Comparison of ENCODE assay signal across 14 cellular contexts in genomic region chr15:66233487-66234415, GRCh38. TPM values are rescaled to one million over a fixed set of nuclear protein-coding genes. Genes with fewer than 3 reads are reported as not detected.
DNase-seq lines count a peak whose midpoint lies in the region; ATAC-seq, FAIRE-seq and TF ChIP-seq lines count a peak whose summit lies in the region.
"Had no signal": no experiment of that assay in that cellular context is flagged by ENCODE, and none has a peak within 500 bp of the region (broad histone marks: within the 10 kb centered on the region; RNA-seq: fewer than 3 reads in every experiment).

No MANE protein-coding gene starts in this region.

- FAIRE-seq in A549 (lab: Jason Lieb, UNC), result no peak
- FAIRE-seq in endothelial cell of umbilical vein (lab: Jason Lieb, UNC), result no peak
- FAIRE-seq: D721Med had no signal

- TF ChIP-seq CTCF in A549 (IDR thresholded peaks at IDR 0.05) (peak; percentile 17; the same call in 1 of the 3 replicates), GM06990 (IDR thresholded peaks at IDR 0.05; ENCODE audit: insufficient read depth, low read length, poor library complexity, severe bottlenecking) (peak; percentile 23), NB4 (IDR thresholded peaks at IDR 0.05; ENCODE audit: low read depth, low read length) (peak; percentile 41), endothelial cell of umbilical vein (IDR thresholded peaks at IDR 0.05; ENCODE audit: extremely low read depth in 1 of 2, insufficient read depth in 1 of 2, low read depth in 1 of 2, low read length in 2 of 2) (peak; percentile 11 to 14)

- no peaks in the 10 kb centered on the region for H4K20me1 ChIP-seq in endothelial cell of umbilical vein (replicated peaks; ENCODE audit: control insufficient read depth, extremely low read depth, insufficient read depth, low read length)

- ATAC-seq in A549 (peak; percentile 67 to 69), HG03432 (IDR thresholded peaks at IDR 0.05; ENCODE audit: unreplicated experiment) (no peak), GM21717 (IDR thresholded peaks at IDR 0.05; ENCODE audit: unreplicated experiment) (no peak), GM18861 (IDR thresholded peaks at IDR 0.05; ENCODE audit: unreplicated experiment) (no peak)

- no peaks in the 10 kb centered on the region for H3K9me1 ChIP-seq in endothelial cell of umbilical vein (replicated peaks; ENCODE audit: control insufficient read depth, extremely low read depth, insufficient read depth, low read length)

- H3K27me3 ChIP-seq in GM06990 (replicated peaks; ENCODE audit: control insufficient read depth, insufficient read depth, low read length) (no peaks in the 10 kb centered on the region; the same call in none of the 2 replicates), endothelial cell of umbilical vein (ENCODE audit: control insufficient read depth in 2 of 2, insufficient read depth in 2 of 2, low read length in 2 of 2) (peaks cover 6 to 10% of the 10 kb centered on the region in 2 experiments)
- H3K27me3 ChIP-seq: uterus had no signal

- H3K9ac ChIP-seq in endothelial cell of umbilical vein (replicated peaks; ENCODE audit: extremely low read depth, insufficient read depth, low read length), result no peak overlapping the region

- TF ChIP-seq POLR2A in A549 (IDR thresholded peaks at IDR 0.05; ENCODE audit: low read length) (no peak), NB4 (IDR thresholded peaks at IDR 0.05; ENCODE audit: extremely low read depth, insufficient read length) (no peak), endothelial cell of umbilical vein (IDR thresholded peaks at IDR 0.05; ENCODE audit: low read depth, low read length) (no peak)

- H3K27ac ChIP-seq in A549 (peak overlapping the region; percentile 2 to 42; a peak in 2 of 6 replicates), endothelial cell of umbilical vein (ENCODE audit: insufficient read depth, low read depth, low read length) (no peak overlapping the region)
- H3K27ac ChIP-seq: neutrophil, uterus had no signal

- POLR2A ChIA-PET in A549 (lab: Yijun Ruan, JAX), result no interaction called here
- POLR2A ChIA-PET in endothelial cell of umbilical vein (lab: Charles Lee), result no interaction called here

- DNase-seq in A549 (ENCODE audit: low read depth in 1 of 2, low spot score in 1 of 2) (peak in 1 of 2 experiments; percentile 64), GM06990 (ENCODE audit: extremely low read depth, insufficient read length) (no peak), NB4 (ENCODE audit: low read depth) (peak; percentile 31), endothelial cell of umbilical vein (ENCODE audit: low read depth, low spot score) (no peak), SK-N-DZ (ENCODE audit: low spot score) (no peak)
- DNase-seq: activated B cell treated with CpG ODN at 0.5 μM for 24 hours; effector CD4-positive, alpha-beta T cell; NK-92 treated with Interleukin-12 subunit alpha and Interleukin-12 subunit beta, amount 100 ng/mL, for 24 hours; uterus had no signal

- intact Hi-C loops in endothelial cell of umbilical vein (cut with micrococcal nuclease), result no loop called here

- H3K79me2 ChIP-seq in endothelial cell of umbilical vein (ENCODE audit: control insufficient read depth, insufficient read depth, low read length), result no peaks in the 10 kb centered on the region

- dilution Hi-C loops in endothelial cell of umbilical vein (cut with MboI; ENCODE audit: extremely low pct_ligation_motif_present, low sequenced_read_pairs), result no loop called here

- CTCF ChIA-PET in A549 (lab: Yijun Ruan, JAX) (interaction anchor here (0.8 kb wide), 1 partner anchor 10 kb away, joined by 3 read pairs; no protein-coding TSS in a partner anchor), endothelial cell of umbilical vein (lab: Charles Lee) (no interaction called here)

- 85% methylated on average over 14 of the region's 14 CpGs for WGBS in A549 (ENCODE audit: missing lambda C conversion rate)

- H3K4me1 ChIP-seq in A549 (peaks cover 6% of the 10 kb centered on the region; the same call in 2 of the 3 replicates), endothelial cell of umbilical vein (ENCODE audit: control insufficient read depth, extremely low read depth, insufficient read depth, low read length) (no peaks in the 10 kb centered on the region)
- H3K4me1 ChIP-seq: uterus had no signal

- TF ChIP-seq RAD21 in A549 (conservative IDR thresholded peaks at IDR 0.05 in 1 of 2, IDR thresholded peaks at IDR 0.05 in 1 of 2), result no peak

- no peaks in the 10 kb centered on the region for H3K36me3 ChIP-seq in GM06990 (ENCODE audit: control insufficient read depth, insufficient read depth, low read length)
- no peaks in the 10 kb centered on the region for H3K36me3 ChIP-seq in endothelial cell of umbilical vein (ENCODE audit: control insufficient read depth in 2 of 2, extremely low read depth in 1 of 2, insufficient read depth in 2 of 2, low read length in 2 of 2)
- H3K36me3 ChIP-seq: neutrophil, uterus had no signal

- peak overlapping the region; percentile 6; the same call in 1 of the 3 replicates for H3K4me2 ChIP-seq in A549
- no peak overlapping the region for H3K4me2 ChIP-seq in endothelial cell of umbilical vein (ENCODE audit: insufficient read depth, low read length)

- H3K4me3 ChIP-seq in A549 (no peak overlapping the region), GM06990 (replicated peaks; ENCODE audit: low read depth, low read length) (no peak overlapping the region), NB4 (ENCODE audit: low read depth, low read length) (no peak overlapping the region), endothelial cell of umbilical vein (replicated peaks in 1 of 3; ENCODE audit: insufficient read depth in 1 of 3, low read depth in 1 of 3, low read length in 3 of 3) (no peak overlapping the region)
- H3K4me3 ChIP-seq: uterus had no signal

- H2AFZ ChIP-seq in endothelial cell of umbilical vein (ENCODE audit: low read depth, low read length), result no peak overlapping the region

- no peak for TF ChIP-seq EP300 in A549 (IDR thresholded peaks at IDR 0.05)

- no peaks in the 10 kb centered on the region for H3K9me3 ChIP-seq in A549
- no peaks in the 10 kb centered on the region for H3K9me3 ChIP-seq in endothelial cell of umbilical vein (replicated peaks; ENCODE audit: control insufficient read depth, insufficient read depth, low read length)
- H3K9me3 ChIP-seq: neutrophil, uterus had no signal

- BruUV-seq in endothelial cell of umbilical vein (replicated peaks; lab: Mats Ljungman, UMichigan), result no TSS peak

TF ChIP-seq in A549, 52 proteins besides CTCF, POLR2A, EP300 and RAD21 (continues in another document):
- TF ChIP-seq, protein P1, sequence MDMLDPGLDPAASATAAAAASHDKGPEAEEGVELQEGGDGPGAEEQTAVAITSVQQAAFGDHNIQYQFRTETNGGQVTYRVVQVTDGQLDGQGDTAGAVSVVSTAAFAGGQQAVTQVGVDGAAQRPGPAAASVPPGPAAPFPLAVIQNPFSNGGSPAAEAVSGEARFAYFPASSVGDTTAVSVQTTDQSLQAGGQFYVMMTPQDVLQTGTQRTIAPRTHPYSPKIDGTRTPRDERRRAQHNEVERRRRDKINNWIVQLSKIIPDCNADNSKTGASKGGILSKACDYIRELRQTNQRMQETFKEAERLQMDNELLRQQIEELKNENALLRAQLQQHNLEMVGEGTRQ (IDR thresholded peaks at IDR 0.05), result peak; percentile 68
- no peak for TF ChIP-seq RFX5 (IDR thresholded peaks at IDR 0.05)

TF ChIP-seq in endothelial cell of umbilical vein, 7 proteins besides CTCF, POLR2A, EP300 and RAD21:
- TF ChIP-seq FOS (IDR thresholded peaks at IDR 0.05; ENCODE audit: borderline replicate concordance, insufficient read depth, low read length), result no peak
- no peak for TF ChIP-seq MYC (IDR thresholded peaks at IDR 0.05; ENCODE audit: low read depth, low read length)
- TF ChIP-seq JUN (IDR thresholded peaks at IDR 0.05; ENCODE audit: borderline replicate concordance, insufficient read depth, insufficient read length, low read depth), result no peak
TF ChIP-seq in endothelial cell of umbilical vein: peak in this region for 0.

RNA-seq across cellular contexts. Expression of gene MEGF11, which starts 19.8 kb away (rescaled TPM):
- polyA plus RNA-seq in A549 (2011; rRNA removed) (0.25 and 0.33 TPM in 2 replicates), A549 (2017; fragmentation: RNase III; extraction: RNeasy Plus Mini Kit Qiagen cat#74134 plus additional on column Dnase treatment) (0.31 to 0.49 TPM (median 0.37 TPM) in 3 replicates), endothelial cell of umbilical vein (0.05 TPM in 1 of 2 replicates, not detected in the other)
- 0.24 and 0.51 TPM in 2 replicates for polyA plus RNA-seq in A549 (2012; cell fraction: cytosol; rRNA removed)
- 0.72 and 0.78 TPM in 2 replicates for polyA plus RNA-seq in A549 (2012; cell fraction: nucleus; rRNA removed)
- polyA minus RNA-seq in A549 (2011; rRNA and poly(A)+ RNA removed), result 0.44 and 0.74 TPM in 2 replicates
- total RNA-seq in endothelial cell of umbilical vein, result not detected in 2 replicates
- not detected in 2 replicates for polyA plus RNA-seq in endothelial cell of umbilical vein (2011; cell fraction: cytosol; rRNA removed)
- polyA plus RNA-seq in endothelial cell of umbilical vein (2011; cell fraction: nucleus; rRNA removed), result 0.05 TPM in 1 of 2 replicates, not detected in the other
- polyA plus RNA-seq in endothelial cell of umbilical vein (2012), result 0.04 and 0.18 TPM in 2 replicates
- not detected in 2 replicates for polyA minus RNA-seq in endothelial cell of umbilical vein
- not detected for polyA minus RNA-seq in endothelial cell of umbilical vein (2011; cell fraction: cytosol; rRNA and poly(A)+ RNA removed)
- not detected in 2 replicates for polyA minus RNA-seq in endothelial cell of umbilical vein (2011; cell fraction: nucleus; rRNA and poly(A)+ RNA removed)
- polyA plus RNA-seq in SK-N-DZ (2014; cell fraction: cytosol; rRNA removed), result 0.16 TPM in 1 of 2 replicates, not detected in the other
- 0.09 TPM in 1 of 2 replicates, not detected in the other for polyA plus RNA-seq in SK-N-DZ (2014; cell fraction: nucleus; rRNA removed)
- total RNA-seq: activated B cell treated with CpG ODN at 0.5 μM for 24 hours had no signal

RNA-seq across cellular contexts. Expression of gene DIS3L, which starts 59.6 kb away (rescaled TPM):
- polyA plus RNA-seq in A549 (2011; rRNA removed), result 64.3 and 74.9 TPM in 2 replicates
- 20.0 and 22.0 TPM in 2 replicates for polyA plus RNA-seq in A549 (2012; cell fraction: cytosol; rRNA removed)
- polyA plus RNA-seq in A549 (2012; cell fraction: nucleus; rRNA removed), result 13.1 and 24.2 TPM in 2 replicates
- polyA plus RNA-seq in A549 (2017; fragmentation: RNase III; extraction: RNeasy Plus Mini Kit Qiagen cat#74134 plus additional on column Dnase treatment), result 43.6 to 47.9 TPM (median 44.6 TPM) in 3 replicates
- polyA minus RNA-seq in A549 (2011; rRNA and poly(A)+ RNA removed), result 57.4 and 61.2 TPM in 2 replicates
- total RNA-seq in endothelial cell of umbilical vein, result 21.6 and 27.9 TPM in 2 replicates
- polyA plus RNA-seq in endothelial cell of umbilical vein, result 5.1 and 7.8 TPM in 2 replicates
- 10.3 and 11.4 TPM in 2 replicates for polyA plus RNA-seq in endothelial cell of umbilical vein (2011; cell fraction: cytosol; rRNA removed)
- polyA plus RNA-seq in endothelial cell of umbilical vein (2011; cell fraction: nucleus; rRNA removed), result 15.8 and 21.8 TPM in 2 replicates
- polyA plus RNA-seq in endothelial cell of umbilical vein (2012), result 12.0 and 21.6 TPM in 2 replicates
- polyA minus RNA-seq in endothelial cell of umbilical vein, result 32.8 and 34.5 TPM in 2 replicates
- 29.3 TPM for polyA minus RNA-seq in endothelial cell of umbilical vein (2011; cell fraction: cytosol; rRNA and poly(A)+ RNA removed)
- 11.5 and 16.8 TPM in 2 replicates for polyA minus RNA-seq in endothelial cell of umbilical vein (2011; cell fraction: nucleus; rRNA and poly(A)+ RNA removed)
- polyA plus RNA-seq in SK-N-DZ (2014; cell fraction: cytosol; rRNA removed), result 18.7 and 25.7 TPM in 2 replicates
- 19.5 and 28.0 TPM in 2 replicates for polyA plus RNA-seq in SK-N-DZ (2014; cell fraction: nucleus; rRNA removed)

Comparison
In these comparisons a context has a peak if more than half of its experiments do, and no peak if none do; other contexts are left out.
1. ATAC-seq: peak in A549 (2 of 2); none in HG03432 (single experiment), GM21717 (single experiment) and GM18861 (single experiment).
2. Peak in every context shown above with its lines, with median percentiles within 50 percentile points of each other: CTCF ChIP-seq.